ENCODE assay signal across 8 cellular contexts in genomic region chr11:67442504-67443398, GRCh38.
DNase-seq lines count a peak whose midpoint lies in the region; ATAC-seq and TF ChIP-seq lines count a peak whose summit lies in the region.

No MANE protein-coding gene starts in this region.

- no peaks in the 10 kb centered on the region for H3K27me3 ChIP-seq in HUES48 (ENCODE audit: control insufficient read depth, insufficient read depth, low read length)
- no peaks in the 10 kb centered on the region for H3K27me3 ChIP-seq in muscle layer of colon (ENCODE audit: control insufficient read depth in 1 of 2, insufficient read depth in 2 of 2, low read length in 2 of 2)

- no peak for ATAC-seq in central memory CD8-positive, alpha-beta T cell (replicated peaks; ENCODE audit: extremely low read depth, poor library complexity, severe bottlenecking)
- ATAC-seq in HG02610 (IDR thresholded peaks at IDR 0.05; ENCODE audit: unreplicated experiment) (no peak), HG03095 (IDR thresholded peaks at IDR 0.05; ENCODE audit: unreplicated experiment) (no peak)

- no peak for DNase-seq in AG04449 (ENCODE audit: low read depth, low spot score)
- no peak for DNase-seq in central memory CD8-positive, alpha-beta T cell (ENCODE audit: low spot score in 2 of 2)
- no peak for DNase-seq in SHP77 treated with DMSO at 0.1 percent for 48 hours (lab: John Stamatoyannopoulos, UW)
- DNase-seq in NK-92 (lab: John Stamatoyannopoulos, UW; ENCODE audit: unreplicated experiment): no peak

- CTCF ChIA-PET in AG04449 (lab: Yijun Ruan, JAX): no interaction called here

- peak overlapping the region; percentile 97 for H3K27ac Mint-ChIP-seq in central memory CD8-positive, alpha-beta T cell (ENCODE audit: low read depth)

- H3K36me3 ChIP-seq in HUES48 (ENCODE audit: control insufficient read depth, insufficient read depth, low read length) (peaks cover 39% of the 10 kb centered on the region), muscle layer of colon (ENCODE audit: insufficient read depth, low read length) (peaks cover 10% of the 10 kb centered on the region)

- no peaks in the 10 kb centered on the region for H3K9me3 Mint-ChIP-seq in central memory CD8-positive, alpha-beta T cell

- H3K9ac ChIP-seq in HUES48 (ENCODE audit: low read depth, low read length) (no peak overlapping the region), muscle layer of colon (ENCODE audit: low read length) (peak overlapping the region; percentile 58)

- H3K4me1 Mint-ChIP-seq in central memory CD8-positive, alpha-beta T cell: peaks cover 62% of the 10 kb centered on the region

- peak overlapping the region; percentile 68 for H3K4me3 Mint-ChIP-seq in central memory CD8-positive, alpha-beta T cell

- peak overlapping the region; percentile 46 for H3K27ac ChIP-seq in HUES48 (ENCODE audit: low read depth, low read length)
- H3K27ac ChIP-seq in muscle layer of colon (ENCODE audit: low read depth, low read length): peak overlapping the region; percentile 84

- peaks cover 34% of the 10 kb centered on the region for H3K36me3 Mint-ChIP-seq in central memory CD8-positive, alpha-beta T cell (ENCODE audit: insufficient read depth)

- H3K27me3 Mint-ChIP-seq in central memory CD8-positive, alpha-beta T cell: no peaks in the 10 kb centered on the region

- no peak for TF ChIP-seq CTCF in AG04449 (IDR thresholded peaks at IDR 0.05; ENCODE audit: insufficient read depth, low read length, missing control alignments)

- H3K9me3 ChIP-seq in HUES48 (ENCODE audit: control insufficient read depth, insufficient read depth, low read length): no peaks in the 10 kb centered on the region
- H3K9me3 ChIP-seq in muscle layer of colon (ENCODE audit: low read length): no peaks in the 10 kb centered on the region

- POLR2A ChIA-PET in AG04449 (lab: Yijun Ruan, JAX): interaction anchor here (0.6 to 1.0 kb wide), 3 partner anchors 10 to 62 kb away, joined by 3 to 6 read pairs (median 5); no protein-coding TSS in a partner anchor

- peak overlapping the region; percentile 85 for H3K4me3 ChIP-seq in AG04449 (ENCODE audit: low read depth, low read length)
- peak overlapping the region; percentile 70 for H3K4me3 ChIP-seq in HUES48 (ENCODE audit: low read depth, low read length)
- H3K4me3 ChIP-seq in muscle layer of colon (ENCODE audit: low read depth in 1 of 2, low read length in 2 of 2): peak overlapping the region; percentile 62 to 72

- H3K4me1 ChIP-seq in HUES48 (ENCODE audit: control insufficient read depth, insufficient read depth, low read length) (peaks cover 3% of the 10 kb centered on the region; the same call in 1 of the 2 replicates), muscle layer of colon (ENCODE audit: insufficient read depth, low read length) (peaks cover 20% of the 10 kb centered on the region)
